In genomic region chr16:2575839-2576238, GRCh38 we compare ENCODE assay signal across 8 cellular contexts. TPM values are rescaled to one million over a fixed set of nuclear protein-coding genes. Genes with fewer than 3 reads are reported as not detected.
"Had no signal": no experiment of that assay in that cellular context is flagged by ENCODE, and none has a peak within 500 bp of the region (broad histone marks: within the 10 kb centered on the region; RNA-seq: fewer than 3 reads in every experiment).

No MANE protein-coding gene starts in this region.

RNA-seq across cellular contexts. Expression of gene CEMP1, which starts 44.6 kb away (rescaled TPM):
- total RNA-seq: PC-3, Right ventricle myocardium inferior, Right ventricle myocardium superior, RPMI7951, SJCRH30, SJSA1, SK-MEL-5 had no signal
- polyA plus RNA-seq: SK-N-SH had no signal
